In genomic region chr1:167276969-167277368, GRCh38 we compare ENCODE assay signal across 13 cellular contexts. TPM values are rescaled to one million over a fixed set of nuclear protein-coding genes. Genes with fewer than 3 reads are reported as not detected.
A peak's percentile ranks its signal among the peaks of the same experiment; 100 is the strongest.
DNase-seq lines count a peak whose midpoint lies in the region; ATAC-seq and TF ChIP-seq lines count a peak whose summit lies in the region.
"Had no signal": no experiment of that assay in that cellular context is flagged by ENCODE, and none has a peak within 500 bp of the region (broad histone marks: within the 10 kb centered on the region; RNA-seq: fewer than 3 reads in every experiment).

No MANE protein-coding gene starts in this region.

- TF ChIP-seq CTCF in GM13977 (IDR thresholded peaks at IDR 0.05; ENCODE audit: extremely low read depth, insufficient read depth, missing control alignments) = no peak
- TF ChIP-seq CTCF in testis (IDR thresholded peaks at IDR 0.05) = no peak

- in situ Hi-C loops in GM13977 (cut with MboI; ENCODE audit: low pct_unique_long_range_greater_than_20kb, low sequenced_read_pairs, unreplicated experiment) = no loop called here

- no peaks in the 10 kb centered on the region for H3K4me1 ChIP-seq in testis

- no peaks in the 10 kb centered on the region for H3K9me3 ChIP-seq in testis
- H3K9me3 ChIP-seq: BE2C, Peyer's patch had no signal

- no peaks in the 10 kb centered on the region for H3K27me3 ChIP-seq in testis
- H3K27me3 ChIP-seq: BE2C, Peyer's patch had no signal

- TF ChIP-seq POLR2A in testis (IDR thresholded peaks at IDR 0.05) = no peak

- 95 to 96% methylated on average over 3 of the region's 3 CpGs for WGBS in testis, 2 donors

- H3K27ac ChIP-seq in testis = no peak overlapping the region
- H3K27ac ChIP-seq: Peyer's patch had no signal

- peak; percentile 25 for DNase-seq in GM13977 (ENCODE audit: low spot score)
- peak; percentile 41 for DNase-seq in RPMI8226
- no peak for DNase-seq in DMS114 treated with DMSO at 0.1 percent for 48 hours (lab: John Stamatoyannopoulos, UW; ENCODE audit: unreplicated experiment)
- DNase-seq in NCI-H1436 (lab: John Stamatoyannopoulos, UW) = no peak
- no peak for DNase-seq in testis
- DNase-seq in mesenteric fat pad (ENCODE audit: low spot score) = no peak
- DNase-seq: activated B cell treated with CpG ODN at 0.5 μM for 24 hours, BE2C, dermis blood vessel endothelial cell, NCI-H2081, Peyer's patch had no signal

- intact Hi-C loops in testis (cut with DNase I; ENCODE audit: low total_unique reads) = no loop called here

- H3K36me3 ChIP-seq in testis (ENCODE audit: low read depth, missing control alignments) = no peaks in the 10 kb centered on the region
- H3K36me3 ChIP-seq: BE2C, Peyer's patch had no signal

- H3K4me3 ChIP-seq in testis = no peak overlapping the region
- H3K4me3 ChIP-seq: Peyer's patch had no signal

- peak; percentile 83 for ATAC-seq in GM19455 (IDR thresholded peaks at IDR 0.05; ENCODE audit: unreplicated experiment)
- ATAC-seq in HG02885 (IDR thresholded peaks at IDR 0.05; ENCODE audit: poor library complexity, unreplicated experiment) = peak; percentile 90

RNA-seq across cellular contexts. Expression of gene POU2F1, which starts 56.3 kb away (rescaled TPM):
- total RNA-seq in testis = 10 to 100 TPM; 36.0 to 36.9 TPM
- polyA plus RNA-seq in testis (ENCODE audit: insufficient read depth, low read depth, low replicate concordance) = 17.1 TPM
- 18.8 TPM for total RNA-seq in mesenteric fat pad

Comparison
In these comparisons a context has a peak if more than half of its experiments do, and no peak if none do; other contexts are left out.
1. DNase-seq: peak in GM13977 (single experiment) and RPMI8226 (single experiment); none in DMS114 treated with DMSO at 0.1 percent for 48 hours (single experiment), NCI-H1436 (single experiment), testis (single experiment) and mesenteric fat pad (single experiment).